21 cellular contexts compared by ENCODE assay signal in genomic region chr10:129861776-129862530, GRCh38.
"Had no signal": no experiment of that assay in that cellular context is flagged by ENCODE, and none has a peak within 500 bp of the region (broad histone marks: within the 10 kb centered on the region; RNA-seq: fewer than 3 reads in every experiment).

No MANE protein-coding gene starts in this region.

- H3K27ac ChIP-seq: body of pancreas, cardiac muscle cell, epithelial cell of prostate, heart right ventricle, spleen, WERI-Rb-1 had no signal

- H3K36me3 ChIP-seq: cardiac muscle cell, spleen, WERI-Rb-1 had no signal

- ATAC-seq: activated CD8-positive, alpha-beta T cell treated with anti-CD3 and anti-CD28 coated beads, Interleukin-2, amount 10 ng/mL, durations not matched to agents 7 days and 5 days; body of pancreas; heart right ventricle; naive thymus-derived CD4-positive, alpha-beta T cell had no signal

- H3K4me3 ChIP-seq: body of pancreas, cardiac muscle cell, heart right ventricle, lung, spleen had no signal

- H3K9me3 ChIP-seq: body of pancreas, spleen had no signal

- H3K36me3 Mint-ChIP-seq: activated naive CD4-positive, alpha-beta T cell treated with anti-CD3 and anti-CD28 coated beads, Interleukin-2, amount 50 U/mL, for 24 hours; naive thymus-derived CD4-positive, alpha-beta T cell had no signal

- H3K4me1 Mint-ChIP-seq: activated naive CD4-positive, alpha-beta T cell treated with anti-CD3 and anti-CD28 coated beads, Interleukin-2, amount 50 U/mL, for 24 hours; naive thymus-derived CD4-positive, alpha-beta T cell had no signal

- H3K27me3 ChIP-seq: body of pancreas, cardiac muscle cell, heart right ventricle, spleen had no signal

- H3K9me3 Mint-ChIP-seq: activated naive CD4-positive, alpha-beta T cell treated with anti-CD3 and anti-CD28 coated beads, Interleukin-2, amount 50 U/mL, for 24 hours; activated T-helper 1 cell treated with anti-CD3 and anti-CD28 coated beads, Interleukin-12 subunit alpha, Interleukin-12 subunit beta, Interleukin-2, Interleukin-4 antibody, amounts not matched to agents 30 ng/mL and 10 ng/mL and 1 ng/mL, durations not matched to agents 14 hours and 24 hours and 36 hours had no signal

- H3K4me1 ChIP-seq: body of pancreas, spleen had no signal

- H3K27ac Mint-ChIP-seq: activated CD8-positive, alpha-beta T cell treated with anti-CD3 and anti-CD28 coated beads, Interleukin-2, amount 10 ng/mL, durations not matched to agents 7 days and 5 days; activated naive CD4-positive, alpha-beta T cell treated with anti-CD3 and anti-CD28 coated beads, Interleukin-2, amount 50 U/mL, for 24 hours; activated T-helper 1 cell treated with anti-CD3 and anti-CD28 coated beads, Interleukin-12 subunit alpha, Interleukin-12 subunit beta, Interleukin-2, Interleukin-4 antibody, amounts not matched to agents 30 ng/mL and 10 ng/mL and 1 ng/mL, durations not matched to agents 14 hours and 24 hours and 36 hours; naive thymus-derived CD4-positive, alpha-beta T cell; progenitor cell of endocrine pancreas had no signal

- DNase-seq: activated CD4-positive, alpha-beta T cell treated with anti-CD3 and anti-CD28 coated beads, Interleukin-2, amount 50 U/mL, for 1 hour; activated CD4-positive, CD25-positive, alpha-beta regulatory T cell treated with anti-CD3 and anti-CD28 coated beads, Interleukin-2, amount 50 U/mL, for 72 hours; activated CD8-positive, alpha-beta T cell treated with anti-CD3 and anti-CD28 coated beads, Interleukin-2, amount 10 ng/mL, durations not matched to agents 7 days and 5 days; activated gamma-delta T cell; anterior cingulate cortex; body of pancreas; cortex of kidney; heart right ventricle; kidney; naive thymus-derived CD4-positive, alpha-beta T cell; retina; spleen; stimulated activated CD4-positive, alpha-beta T cell treated with anti-CD3 and anti-CD28 coated beads, Interleukin-4, amount 100 ng/mL, for 1 hour; stimulated activated naive CD4-positive, alpha-beta T cell treated with Interleukin-2 at 50 U/mL for 16 hours; WERI-Rb-1 had no signal

- H3K4me3 Mint-ChIP-seq: activated CD8-positive, alpha-beta T cell treated with anti-CD3 and anti-CD28 coated beads, Interleukin-2, amount 10 ng/mL, durations not matched to agents 7 days and 5 days; activated naive CD4-positive, alpha-beta T cell treated with anti-CD3 and anti-CD28 coated beads, Interleukin-2, amount 50 U/mL, for 24 hours; activated T-helper 1 cell treated with anti-CD3 and anti-CD28 coated beads, Interleukin-12 subunit alpha, Interleukin-12 subunit beta, Interleukin-2, Interleukin-4 antibody, amounts not matched to agents 30 ng/mL and 10 ng/mL and 1 ng/mL, durations not matched to agents 14 hours and 24 hours and 36 hours; naive thymus-derived CD4-positive, alpha-beta T cell had no signal
